In the genomic region with DNA sequence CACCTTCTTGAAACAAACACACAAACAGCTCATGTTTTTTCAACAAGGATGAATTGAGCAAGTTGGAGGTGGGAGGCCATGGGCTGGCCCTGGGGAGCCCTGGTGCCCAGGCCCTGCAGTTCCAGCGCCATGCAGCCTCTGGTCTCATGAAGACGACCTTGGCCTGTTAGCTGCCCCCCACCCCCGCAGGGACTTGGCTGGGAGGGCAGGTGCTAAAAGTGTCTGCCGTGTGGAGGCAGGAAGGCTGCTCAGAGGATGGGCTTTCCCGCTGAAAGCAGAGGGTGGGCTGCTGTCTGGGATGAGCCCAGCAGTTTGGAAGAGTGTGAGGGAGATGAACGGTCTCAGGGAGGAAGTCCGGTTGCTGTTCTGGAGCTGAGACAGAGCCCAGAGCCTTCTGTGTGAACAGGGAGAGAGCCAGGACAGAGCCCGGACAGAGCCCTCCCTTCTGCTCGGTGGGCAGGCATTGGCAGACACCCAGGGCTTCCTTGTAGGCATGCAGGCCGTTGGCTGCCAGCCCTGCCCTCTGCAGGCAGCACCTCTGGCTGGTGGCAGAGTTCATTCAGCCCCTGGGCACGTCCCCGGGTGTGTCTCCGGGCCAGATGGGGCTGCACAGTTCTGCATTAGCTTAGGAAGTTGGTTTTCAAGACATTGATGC, we compare ENCODE assay signal across 2 cellular contexts.
TF ChIP-seq lines count a peak whose summit lies in the region.

No MANE protein-coding gene starts in this region.

TF ChIP-seq in liver, 16 proteins besides CTCF, POLR2A, EP300 and RAD21:
- TF ChIP-seq ZBTB33 (IDR thresholded peaks at IDR 0.05), result no peak
- TF ChIP-seq GABPA (IDR thresholded peaks at IDR 0.05 in 1 of 2, conservative IDR thresholded peaks at IDR 0.05 in 1 of 2), result no peak
- TF ChIP-seq EGR1 (IDR thresholded peaks at IDR 0.05; ENCODE audit: low read depth in 2 of 2), result peak in 1 of 2 donors; percentile 72
- TF ChIP-seq SP1 (IDR thresholded peaks at IDR 0.05), result peak; percentile 37
- TF ChIP-seq FOXA1 (IDR thresholded peaks at IDR 0.05), result peak; percentile 14
- TF ChIP-seq TAF1 (conservative IDR thresholded peaks at IDR 0.05), result no peak
- no peak for TF ChIP-seq ATF3 (IDR thresholded peaks at IDR 0.05)
- TF ChIP-seq HNF4A (conservative IDR thresholded peaks at IDR 0.05), result peak; percentile 16 to 73
- no peak for TF ChIP-seq HNF4G (IDR thresholded peaks at IDR 0.05)
- peak; percentile 53 for TF ChIP-seq YY1 (IDR thresholded peaks at IDR 0.05)
- TF ChIP-seq RXRA (IDR thresholded peaks at IDR 0.05), result peak; percentile 19 to 83
- peak; percentile 24 for TF ChIP-seq FOXA2 (IDR thresholded peaks at IDR 0.05)
- TF ChIP-seq REST (IDR thresholded peaks at IDR 0.05), result no peak
- TF ChIP-seq NR2F2 (IDR thresholded peaks at IDR 0.05), result no peak
- TF ChIP-seq, protein P1, sequence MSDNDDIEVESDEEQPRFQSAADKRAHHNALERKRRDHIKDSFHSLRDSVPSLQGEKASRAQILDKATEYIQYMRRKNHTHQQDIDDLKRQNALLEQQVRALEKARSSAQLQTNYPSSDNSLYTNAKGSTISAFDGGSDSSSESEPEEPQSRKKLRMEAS (IDR thresholded peaks at IDR 0.05), result peak; percentile 95

TF ChIP-seq in HepG2, 621 proteins besides CTCF, POLR2A, EP300 and RAD21:
- TF ChIP-seq, protein P2, sequence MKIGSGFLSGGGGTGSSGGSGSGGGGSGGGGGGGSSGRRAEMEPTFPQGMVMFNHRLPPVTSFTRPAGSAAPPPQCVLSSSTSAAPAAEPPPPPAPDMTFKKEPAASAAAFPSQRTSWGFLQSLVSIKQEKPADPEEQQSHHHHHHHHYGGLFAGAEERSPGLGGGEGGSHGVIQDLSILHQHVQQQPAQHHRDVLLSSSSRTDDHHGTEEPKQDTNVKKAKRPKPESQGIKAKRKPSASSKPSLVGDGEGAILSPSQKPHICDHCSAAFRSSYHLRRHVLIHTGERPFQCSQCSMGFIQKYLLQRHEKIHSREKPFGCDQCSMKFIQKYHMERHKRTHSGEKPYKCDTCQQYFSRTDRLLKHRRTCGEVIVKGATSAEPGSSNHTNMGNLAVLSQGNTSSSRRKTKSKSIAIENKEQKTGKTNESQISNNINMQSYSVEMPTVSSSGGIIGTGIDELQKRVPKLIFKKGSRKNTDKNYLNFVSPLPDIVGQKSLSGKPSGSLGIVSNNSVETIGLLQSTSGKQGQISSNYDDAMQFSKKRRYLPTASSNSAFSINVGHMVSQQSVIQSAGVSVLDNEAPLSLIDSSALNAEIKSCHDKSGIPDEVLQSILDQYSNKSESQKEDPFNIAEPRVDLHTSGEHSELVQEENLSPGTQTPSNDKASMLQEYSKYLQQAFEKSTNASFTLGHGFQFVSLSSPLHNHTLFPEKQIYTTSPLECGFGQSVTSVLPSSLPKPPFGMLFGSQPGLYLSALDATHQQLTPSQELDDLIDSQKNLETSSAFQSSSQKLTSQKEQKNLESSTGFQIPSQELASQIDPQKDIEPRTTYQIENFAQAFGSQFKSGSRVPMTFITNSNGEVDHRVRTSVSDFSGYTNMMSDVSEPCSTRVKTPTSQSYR (CRISPR knock-in tag; IDR thresholded peaks at IDR 0.05; ENCODE audit: borderline replicate concordance), result no peak
- TF ChIP-seq AKAP8 (CRISPR knock-in tag; IDR thresholded peaks at IDR 0.05) (no peak), BCL6 (CRISPR knock-in tag; IDR thresholded peaks at IDR 0.05) (no peak)
